23 cellular contexts compared by ENCODE assay signal in the genomic region with DNA sequence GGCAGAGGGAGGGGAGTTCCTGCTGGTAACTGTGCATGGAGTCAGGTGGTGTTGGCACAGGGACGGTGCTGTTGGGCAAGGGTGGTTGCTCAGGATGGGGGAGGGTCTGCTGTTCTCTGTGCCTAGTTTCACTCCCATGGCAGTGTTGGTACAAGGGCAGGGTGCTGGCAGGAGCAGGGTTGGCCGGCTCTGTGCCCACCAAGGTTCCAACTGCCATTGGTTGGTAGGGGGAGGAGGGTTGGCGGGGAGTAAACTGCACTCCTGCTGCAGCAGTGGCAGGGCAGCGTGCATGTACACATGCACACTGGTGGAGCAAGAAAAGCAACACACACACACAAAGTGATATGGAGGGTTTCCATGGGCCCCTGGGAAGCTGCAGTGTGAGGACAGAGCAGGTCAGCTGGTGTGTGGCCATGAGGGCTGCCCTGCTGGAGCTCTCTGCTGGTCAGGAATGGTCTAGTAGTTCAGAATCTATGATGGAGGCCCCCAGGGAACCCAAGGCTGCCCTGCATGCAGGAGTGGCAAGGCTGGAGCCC.
DNase-seq lines count a peak whose midpoint lies in the region; ATAC-seq, FAIRE-seq and TF ChIP-seq lines count a peak whose summit lies in the region.
"Had no signal": no experiment of that assay in that cellular context is flagged by ENCODE, and none has a peak within 500 bp of the region (broad histone marks: within the 10 kb centered on the region; RNA-seq: fewer than 3 reads in every experiment).

No MANE protein-coding gene starts in this region.

- ATAC-seq in RWPE2 (ENCODE audit: low read depth) = no peak
- peak; percentile 24 for ATAC-seq in stimulated activated memory B cell treated with anti-CD40 and anti-IgM and Interleukin-4, amounts not matched to agents 10 μg/mL and 1 μg/mL and 100 μg/mL, for 72 hours
- ATAC-seq in HG02678 (IDR thresholded peaks at IDR 0.05; ENCODE audit: unreplicated experiment) = no peak
- ATAC-seq in GM21447 (IDR thresholded peaks at IDR 0.05; ENCODE audit: unreplicated experiment) = no peak
- no peak for ATAC-seq in left cardiac atrium
- ATAC-seq: A549, GM23338 had no signal

- no peak overlapping the region for H3K4me3 ChIP-seq in RWPE2 (ENCODE audit: severe bottlenecking)
- no peak overlapping the region for H3K4me3 ChIP-seq in kidney (ENCODE audit: low read length in 2 of 2)
- H3K4me3 ChIP-seq: A549, GM23338 had no signal

- no peaks in the 10 kb centered on the region for H3K36me3 Mint-ChIP-seq in stimulated activated memory B cell treated with anti-CD40 and anti-IgM and Interleukin-4, amounts not matched to agents 10 μg/mL and 1 μg/mL and 100 μg/mL, for 72 hours
- H3K36me3 Mint-ChIP-seq: CD4-positive, alpha-beta memory T cell had no signal

- no peaks in the 10 kb centered on the region for H3K27me3 ChIP-seq in RWPE2 (ENCODE audit: insufficient read depth, poor library complexity, severe bottlenecking)

- H3K36me3 ChIP-seq in RWPE2 (ENCODE audit: low read depth) = no peaks in the 10 kb centered on the region
- no peaks in the 10 kb centered on the region for H3K36me3 ChIP-seq in kidney (ENCODE audit: control insufficient read depth in 1 of 2, insufficient read depth in 2 of 2, low read length in 2 of 2)

- H3K27ac ChIP-seq in RWPE2 (ENCODE audit: poor library complexity, severe bottlenecking) (no peak overlapping the region), kidney (ENCODE audit: low read depth in 2 of 2, low read length in 2 of 2) (no peak overlapping the region)
- H3K27ac ChIP-seq: A549 had no signal

- no peaks in the 10 kb centered on the region for H3K4me1 ChIP-seq in RWPE2 (ENCODE audit: insufficient read depth, poor library complexity, severe bottlenecking)
- H3K4me1 ChIP-seq in kidney (ENCODE audit: control insufficient read depth in 1 of 2, insufficient read depth in 1 of 2, low read depth in 1 of 2, low read length in 2 of 2) = no peaks in the 10 kb centered on the region
- H3K4me1 ChIP-seq: A549 had no signal

- H3K9ac ChIP-seq in kidney (ENCODE audit: low read length in 2 of 2) = no peak overlapping the region

- TF ChIP-seq CTCF in RWPE2 (IDR thresholded peaks at IDR 0.05; ENCODE audit: poor library complexity, severe bottlenecking) = no peak
- TF ChIP-seq CTCF in kidney (IDR thresholded peaks at IDR 0.05; ENCODE audit: borderline replicate concordance, extremely low read depth, insufficient read depth) = no peak

- no peak overlapping the region for H3K27ac Mint-ChIP-seq in stimulated activated memory B cell treated with anti-CD40 and anti-IgM and Interleukin-4, amounts not matched to agents 10 μg/mL and 1 μg/mL and 100 μg/mL, for 72 hours
- H3K27ac Mint-ChIP-seq: CD4-positive, alpha-beta memory T cell; GM23338; HFFc6 had no signal

- no peak for FAIRE-seq in kidney (lab: Jason Lieb, UNC)
- FAIRE-seq: A549, GM12891, GM18507 had no signal

- no peak overlapping the region for H3K4me3 Mint-ChIP-seq in stimulated activated memory B cell treated with anti-CD40 and anti-IgM and Interleukin-4, amounts not matched to agents 10 μg/mL and 1 μg/mL and 100 μg/mL, for 72 hours
- H3K4me3 Mint-ChIP-seq: CD4-positive, alpha-beta memory T cell; GM23338; H9; HFFc6 had no signal

- H3K4me1 Mint-ChIP-seq in stimulated activated memory B cell treated with anti-CD40 and anti-IgM and Interleukin-4, amounts not matched to agents 10 μg/mL and 1 μg/mL and 100 μg/mL, for 72 hours = no peaks in the 10 kb centered on the region
- H3K4me1 Mint-ChIP-seq: CD4-positive, alpha-beta memory T cell had no signal

- H3K27me3 Mint-ChIP-seq in stimulated activated memory B cell treated with anti-CD40 and anti-IgM and Interleukin-4, amounts not matched to agents 10 μg/mL and 1 μg/mL and 100 μg/mL, for 72 hours = no peaks in the 10 kb centered on the region
- H3K27me3 Mint-ChIP-seq: CD4-positive, alpha-beta memory T cell had no signal

- H3K9me3 ChIP-seq in RWPE2 (ENCODE audit: severe bottlenecking) (peaks cover 3% of the 10 kb centered on the region), kidney (ENCODE audit: control insufficient read depth in 1 of 2, low read length in 2 of 2) (peaks cover 0 to 13% of the 10 kb centered on the region in 2 donors)

- peaks cover 23% of the 10 kb centered on the region for H3K9me3 Mint-ChIP-seq in stimulated activated memory B cell treated with anti-CD40 and anti-IgM and Interleukin-4, amounts not matched to agents 10 μg/mL and 1 μg/mL and 100 μg/mL, for 72 hours

- intact Hi-C loops in kidney (cut with DNase I) (no loop called here), posterior vena cava (cut with DNase I) (no loop called here), left cardiac atrium (cut with DNase I) (no loop called here)

- DNase-seq in RWPE2 (ENCODE audit: low spot score) (peak; percentile 21), kidney (peak; percentile 52), posterior vena cava (ENCODE audit: low spot score) (peak; percentile 31), HCEC 1CT (no peak), left cardiac atrium (no peak)
- DNase-seq: 8988T; ACHN; C1 segment of cervical spinal cord; Calu3; CD4-positive, alpha-beta memory T cell; COR-L47; DMS53; DMS79 treated with DMSO at 0.1 percent for 48 hours; GF-D8; H9; HFFc6 had no signal

Comparison
In these comparisons a context has a peak if more than half of its experiments do, and no peak if none do; other contexts are left out.
1. DNase-seq: peak in RWPE2 (single experiment), kidney (single experiment) and posterior vena cava (single experiment); none in HCEC 1CT (single experiment) and left cardiac atrium (single experiment).